In genomic region chr2:144215701-144216675, GRCh38 we compare ENCODE assay signal across 9 cellular contexts.
DNase-seq lines count a peak whose midpoint lies in the region; ATAC-seq and TF ChIP-seq lines count a peak whose summit lies in the region.
"Had no signal": no experiment of that assay in that cellular context is flagged by ENCODE, and none has a peak within 500 bp of the region (broad histone marks: within the 10 kb centered on the region; RNA-seq: fewer than 3 reads in every experiment).

No MANE protein-coding gene starts in this region.

- H2AFZ ChIP-seq in Loucy (ENCODE audit: low read length): peak overlapping the region; percentile 44; the same call in 1 of the 2 replicates

- H3K79me2 ChIP-seq in Loucy (ENCODE audit: insufficient read depth, low read length): no peaks in the 10 kb centered on the region

- H3K4me1 ChIP-seq in Loucy (ENCODE audit: insufficient read depth, low read length, poor library complexity, severe bottlenecking) (peaks cover 48% of the 10 kb centered on the region), neutrophil (ENCODE audit: control insufficient read depth in 1 of 2, insufficient read depth in 1 of 2, low read depth in 1 of 2, low read length in 1 of 2) (no peaks in the 10 kb centered on the region), SJCRH30 (no peaks in the 10 kb centered on the region)

- H3F3A ChIP-seq in Loucy (ENCODE audit: low read depth): no peaks in the 10 kb centered on the region

- H3K36me3 ChIP-seq in Loucy (ENCODE audit: insufficient read depth, low read length) (no peaks in the 10 kb centered on the region), neutrophil (peaks cover 4% of the 10 kb centered on the region), SJCRH30 (no peaks in the 10 kb centered on the region)

- H3K9me2 ChIP-seq in Loucy (replicated peaks; ENCODE audit: low read depth, low read length): no peaks in the 10 kb centered on the region

- peak overlapping the region; percentile 38 for H3K9ac ChIP-seq in Loucy (ENCODE audit: low read depth, low read length, poor library complexity, severe bottlenecking)

- H3K9me3 ChIP-seq in Loucy (ENCODE audit: insufficient read depth, low read depth, low read length) (no peaks in the 10 kb centered on the region), neutrophil (no peaks in the 10 kb centered on the region), SJCRH30 (replicated peaks) (no peaks in the 10 kb centered on the region)

- TF ChIP-seq CTCF in Loucy (conservative IDR thresholded peaks at IDR 0.05; ENCODE audit: low read length) (no peak), neutrophil (IDR thresholded peaks at IDR 0.05) (no peak), foreskin fibroblast (IDR thresholded peaks at IDR 0.05; ENCODE audit: low read depth, low read length) (no peak)

- H3K4me2 ChIP-seq in Loucy (ENCODE audit: low read depth, low read length, poor library complexity, severe bottlenecking): peak overlapping the region; percentile 63

- H3K27ac ChIP-seq in neutrophil (peak overlapping the region; percentile 2), SJCRH30 (no peak overlapping the region)

- peak overlapping the region; percentile 23 for H3K4me3 ChIP-seq in Loucy (ENCODE audit: low read length, poor library complexity, severe bottlenecking)
- H3K4me3 ChIP-seq in neutrophil (ENCODE audit: low read depth in 1 of 2, low read length in 1 of 2): no peak overlapping the region
- H3K4me3 ChIP-seq in foreskin fibroblast (ENCODE audit: low read depth in 1 of 2, low read length in 2 of 2): no peak overlapping the region
- no peak overlapping the region for H3K4me3 ChIP-seq in SJCRH30

- H3K27me3 ChIP-seq in Loucy (ENCODE audit: insufficient read depth, low read length, poor library complexity, severe bottlenecking) (no peaks in the 10 kb centered on the region), neutrophil (no peaks in the 10 kb centered on the region), SJCRH30 (no peaks in the 10 kb centered on the region)

- no peak for DNase-seq in activated CD4-positive, CD25-positive, alpha-beta regulatory T cell treated with anti-CD3 and anti-CD28 coated beads, Interleukin-2, amount 50 U/mL, for 72 hours
- DNase-seq in foreskin fibroblast (no peak), SJCRH30 (no peak)
- DNase-seq: 8988T had no signal

- ATAC-seq in activated CD4-positive, CD25-positive, alpha-beta regulatory T cell treated with anti-CD3 and anti-CD28 coated beads, Interleukin-2, amount 50 U/mL, for 24 hours: peak; percentile 22 to 39
- ATAC-seq in HG02588 (IDR thresholded peaks at IDR 0.05; ENCODE audit: unreplicated experiment): peak; percentile 48
- ATAC-seq in GM19397 (IDR thresholded peaks at IDR 0.05; ENCODE audit: unreplicated experiment): no peak

- H4K20me1 ChIP-seq in Loucy (ENCODE audit: insufficient read depth, low read length, poor library complexity, severe bottlenecking): no peaks in the 10 kb centered on the region
